In the genomic region with DNA sequence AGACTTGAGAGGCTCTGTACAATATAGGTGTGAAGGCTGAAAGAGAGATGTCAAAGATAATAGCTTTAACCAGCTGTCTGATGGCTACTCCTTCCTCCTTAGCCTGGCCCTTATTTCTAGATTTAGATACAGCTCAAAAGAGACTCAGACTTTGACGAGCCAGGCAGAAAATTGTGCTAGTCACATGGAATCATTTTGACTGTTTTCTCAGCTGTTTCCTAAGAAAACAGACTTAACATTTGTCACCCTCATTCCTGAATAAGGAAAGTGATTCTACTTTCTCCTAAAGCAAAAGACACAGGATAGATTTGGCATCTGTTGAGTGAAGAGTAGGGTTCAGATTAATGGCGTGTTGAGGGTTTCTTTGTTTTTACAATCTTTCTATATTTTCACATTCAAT, we compare ENCODE assay signal across 27 cellular contexts.
"Had no signal": no experiment of that assay in that cellular context is flagged by ENCODE, and none has a peak within 500 bp of the region (broad histone marks: within the 10 kb centered on the region; RNA-seq: fewer than 3 reads in every experiment).

No MANE protein-coding gene starts in this region.

- H3K9ac ChIP-seq: parathyroid adenoma had no signal

- H3K36me3 ChIP-seq: colonic mucosa, gastroesophageal sphincter, heart left ventricle, left lung, lower lobe of right lung, neutrophil, suprapubic skin, transverse colon, upper lobe of right lung, uterus had no signal

- H3K27me3 ChIP-seq: colonic mucosa, gastroesophageal sphincter, heart left ventricle, left lung, neutrophil, suprapubic skin, transverse colon, upper lobe of right lung, uterus had no signal

- H3K27ac ChIP-seq: colonic mucosa, epithelial cell of prostate, gastroesophageal sphincter, left lung, lower lobe of right lung, neutrophil, parathyroid adenoma, suprapubic skin, transverse colon, upper lobe of right lung, uterus had no signal

- H3K4me3 ChIP-seq: colonic mucosa, gastroesophageal sphincter, heart left ventricle, left lung, lower lobe of right lung, suprapubic skin, transverse colon, upper lobe of right lung, uterus had no signal

- H3K9me3 ChIP-seq: colonic mucosa, gastroesophageal sphincter, heart left ventricle, left lung, lower lobe of right lung, neutrophil, suprapubic skin, transverse colon, upper lobe of right lung, uterus had no signal

- H3K27ac Mint-ChIP-seq: dendritic cell treated with granulocyte-macrophage colony-stimulating factor and Interleukin-4, amounts not matched to agents 40 ng/mL and 50 ng/mL, for 4 days; endodermal cell; naive B cell; natural killer cell treated with Interleukin-12 subunit alpha and Interleukin-12 subunit beta and Interleukin-15 and Interleukin-18, amount 100 ng/mL, for 72 hours; progenitor cell of endocrine pancreas; stimulated activated naive CD8-positive, alpha-beta T cell treated with anti-CD3 and anti-CD28 coated beads, Interleukin-15, amount 100 ng/mL, for 72 hours had no signal

- H3K9me3 Mint-ChIP-seq: dendritic cell treated with granulocyte-macrophage colony-stimulating factor and Interleukin-4, amounts not matched to agents 40 ng/mL and 50 ng/mL, for 4 days; endodermal cell; natural killer cell treated with Interleukin-12 subunit alpha and Interleukin-12 subunit beta and Interleukin-15 and Interleukin-18, amount 100 ng/mL, for 72 hours; neural crest cell; stimulated activated naive CD8-positive, alpha-beta T cell treated with anti-CD3 and anti-CD28 coated beads, Interleukin-15, amount 100 ng/mL, for 72 hours had no signal

- H3K4me1 ChIP-seq: colonic mucosa, lower lobe of right lung, upper lobe of right lung, uterus had no signal

- DNase-seq: colonic mucosa; effector CD8-positive, alpha-beta T cell; endodermal cell; heart left ventricle; hippocampal formation; left cardiac atrium; left lung; lower lobe of right lung; naive B cell; small intestine; stimulated activated CD4-positive, alpha-beta T cell treated with anti-CD3 and anti-CD28 coated beads, Interleukin-15, amount 100 ng/mL, for 24 hours; stimulated activated CD4-positive, alpha-beta T cell treated with anti-CD3 and anti-CD28 coated beads, Interleukin-4, amount 100 ng/mL, for 1 hour; stimulated activated CD8-positive, alpha-beta memory T cell treated with anti-CD3 and anti-CD28 coated beads, Interleukin-4, amount 100 ng/mL, for 48 hours; stimulated activated naive CD4-positive, alpha-beta T cell; stimulated activated naive CD8-positive, alpha-beta T cell treated with anti-CD3 and anti-CD28 coated beads, Interleukin-15, amount 100 ng/mL, for 72 hours; transverse colon; upper lobe of right lung; uterus had no signal

- H3K79me2 ChIP-seq: parathyroid adenoma had no signal

- H3K36me3 Mint-ChIP-seq: naive B cell; natural killer cell treated with Interleukin-12 subunit alpha and Interleukin-12 subunit beta and Interleukin-15 and Interleukin-18, amount 100 ng/mL, for 72 hours had no signal

- H3K4me3 Mint-ChIP-seq: dendritic cell treated with granulocyte-macrophage colony-stimulating factor and Interleukin-4, amounts not matched to agents 40 ng/mL and 50 ng/mL, for 4 days; endodermal cell; naive B cell; natural killer cell treated with Interleukin-12 subunit alpha and Interleukin-12 subunit beta and Interleukin-15 and Interleukin-18, amount 100 ng/mL, for 72 hours; neural crest cell; stimulated activated naive CD8-positive, alpha-beta T cell treated with anti-CD3 and anti-CD28 coated beads, Interleukin-15, amount 100 ng/mL, for 72 hours had no signal

- H3K27me3 Mint-ChIP-seq: dendritic cell treated with granulocyte-macrophage colony-stimulating factor and Interleukin-4, amounts not matched to agents 40 ng/mL and 50 ng/mL, for 4 days; progenitor cell of endocrine pancreas; stimulated activated naive CD8-positive, alpha-beta T cell treated with anti-CD3 and anti-CD28 coated beads, Interleukin-15, amount 100 ng/mL, for 72 hours had no signal

- H2AFZ ChIP-seq: parathyroid adenoma had no signal

- H3K4me1 Mint-ChIP-seq: naive B cell; stimulated activated naive CD8-positive, alpha-beta T cell treated with anti-CD3 and anti-CD28 coated beads, Interleukin-15, amount 100 ng/mL, for 72 hours had no signal
